In genomic region chr15:81083201-81083600, GRCh38 we compare ENCODE assay signal across 9 cellular contexts. TPM values are rescaled to one million over a fixed set of nuclear protein-coding genes. Genes with fewer than 3 reads are reported as not detected.
"Had no signal": no experiment of that assay in that cellular context is flagged by ENCODE, and none has a peak within 500 bp of the region (broad histone marks: within the 10 kb centered on the region; RNA-seq: fewer than 3 reads in every experiment).

No MANE protein-coding gene starts in this region.

- H2AFZ ChIP-seq: GM23248 had no signal

- H3K9ac ChIP-seq: GM23248, KMS-11 had no signal

- H3K4me3 ChIP-seq: GM23248, HAP-1 had no signal

- H3K27ac ChIP-seq: GM23248, KMS-11 had no signal

- ATAC-seq: HCT116 had no signal

- FAIRE-seq: HTR-8/SVneo had no signal

- H3K36me3 ChIP-seq: HAP-1 had no signal

- H3K4me1 ChIP-seq: HAP-1 had no signal

- H3K9me3 ChIP-seq: HAP-1 had no signal

- DNase-seq: GM23248, GOT3, H7, Karpas-422, KBM-7 had no signal

- H3K4me2 ChIP-seq: KMS-11 had no signal

RNA-seq across cellular contexts. Expression of gene CFAP161, which starts 50.9 kb away (rescaled TPM):
- total RNA-seq: GM23248 had no signal
- polyA plus RNA-seq: GM23248 had no signal
